Comparison of ENCODE assay signal across 13 cellular contexts in genomic region chr11:65554057-65554818, GRCh38. TPM values are rescaled to one million over a fixed set of nuclear protein-coding genes. Genes with fewer than 3 reads are reported as not detected.
DNase-seq lines count a peak whose midpoint lies in the region; FAIRE-seq and TF ChIP-seq lines count a peak whose summit lies in the region.
"Had no signal": no experiment of that assay in that cellular context is flagged by ENCODE, and none has a peak within 500 bp of the region (broad histone marks: within the 10 kb centered on the region; RNA-seq: fewer than 3 reads in every experiment).

No MANE protein-coding gene starts in this region.

- peak overlapping the region; percentile 77 for H3K4me3 Mint-ChIP-seq in Calu3 (ENCODE audit: low read depth, unreplicated experiment)
- H3K4me3 Mint-ChIP-seq in astrocyte (ENCODE audit: unreplicated experiment), result no peak overlapping the region
- H3K4me3 Mint-ChIP-seq in neural progenitor cell, result peak overlapping the region; percentile 28

- peaks cover 46% of the 10 kb centered on the region for H3K4me1 ChIP-seq in astrocyte (ENCODE audit: insufficient read depth, low read length)
- H3K4me1 ChIP-seq in neural progenitor cell, result peaks cover 29% of the 10 kb centered on the region

- peaks cover 74% of the 10 kb centered on the region for H3K36me3 Mint-ChIP-seq in Calu3 (ENCODE audit: insufficient read depth, unreplicated experiment)
- H3K36me3 Mint-ChIP-seq in astrocyte (ENCODE audit: low read depth, unreplicated experiment), result peaks cover 10% of the 10 kb centered on the region
- peaks cover 6% of the 10 kb centered on the region for H3K36me3 Mint-ChIP-seq in neural progenitor cell

- H4K20me1 ChIP-seq in astrocyte (ENCODE audit: insufficient read depth, low read length) (peaks cover 55% of the 10 kb centered on the region), neural progenitor cell (ENCODE audit: low read depth) (peaks cover 17% of the 10 kb centered on the region)

- H3K9ac ChIP-seq in astrocyte (ENCODE audit: low read length) (peak overlapping the region; percentile 32), neural progenitor cell (no peak overlapping the region)

- CTCF ChIA-PET in Calu3 (lab: Charles Lee), result interaction anchor here (0.5 kb wide), 1 partner anchor 62 kb away, joined by 3 read pairs; no protein-coding TSS in a partner anchor

- H3K27ac Mint-ChIP-seq in Calu3 (ENCODE audit: unreplicated experiment), result peak overlapping the region; percentile 85
- H3K27ac Mint-ChIP-seq in astrocyte (ENCODE audit: unreplicated experiment), result no peak overlapping the region
- H3K27ac Mint-ChIP-seq in neural progenitor cell, result peak overlapping the region; percentile 33

- peak overlapping the region; percentile 53 for H3K4me3 ChIP-seq in Jurkat, Clone E6-1 (ENCODE audit: low read length)
- H3K4me3 ChIP-seq in astrocyte (ENCODE audit: insufficient read depth, low read depth, low read length) (no peak overlapping the region), neural progenitor cell (peak overlapping the region; percentile 40)
- H3K4me3 ChIP-seq: coronary artery, MG63, skin epidermis had no signal

- H3K9me3 Mint-ChIP-seq in Calu3 (ENCODE audit: low read depth, unreplicated experiment) (no peaks in the 10 kb centered on the region), astrocyte (ENCODE audit: unreplicated experiment) (peaks cover 3% of the 10 kb centered on the region), neural progenitor cell (no peaks in the 10 kb centered on the region)

- H3K9me3 ChIP-seq in astrocyte (ENCODE audit: insufficient read depth, low read depth, low read length), result no peaks in the 10 kb centered on the region
- no peaks in the 10 kb centered on the region for H3K9me3 ChIP-seq in neural progenitor cell (ENCODE audit: low read depth)
- H3K9me3 ChIP-seq: MG63 had no signal

- DNase-seq in Calu3 (no peak), astrocyte (ENCODE audit: low read depth) (no peak), neural progenitor cell (ENCODE audit: low spot score) (no peak), NCI-H2196 (lab: John Stamatoyannopoulos, UW; ENCODE audit: unreplicated experiment) (no peak), 8988T (no peak), HuH-7.5 (ENCODE audit: low spot score) (no peak), G401 (ENCODE audit: low spot score) (no peak)
- peak; percentile 63 for DNase-seq in Jurkat, Clone E6-1 (ENCODE audit: low read depth, low spot score)
- DNase-seq: MG63, midbrain, NCI-H748 treated with DMSO at 0.1 percent for 48 hours had no signal

- H2AFZ ChIP-seq in astrocyte (ENCODE audit: low read depth, low read length) (no peak overlapping the region), neural progenitor cell (replicated peaks) (no peak overlapping the region)

- FAIRE-seq in astrocyte (lab: Jason Lieb, UNC), result no peak

- peak overlapping the region; percentile 94 for H3K4me2 ChIP-seq in astrocyte (ENCODE audit: low read length)
- peak overlapping the region; percentile 77 for H3K4me2 ChIP-seq in neural progenitor cell

- peaks cover 57% of the 10 kb centered on the region for H3K4me1 Mint-ChIP-seq in Calu3 (ENCODE audit: low read depth, unreplicated experiment)
- H3K4me1 Mint-ChIP-seq in astrocyte (ENCODE audit: low read depth, unreplicated experiment), result peaks cover 19% of the 10 kb centered on the region
- H3K4me1 Mint-ChIP-seq in neural progenitor cell, result peaks cover 50% of the 10 kb centered on the region

- no peaks in the 10 kb centered on the region for H3K27me3 ChIP-seq in astrocyte (ENCODE audit: insufficient read depth, low read length)
- H3K27me3 ChIP-seq in neural progenitor cell, result peaks cover 96% of the 10 kb centered on the region
- H3K27me3 ChIP-seq: MG63 had no signal

- in situ Hi-C loops in G401 (cut with HindIII; ENCODE audit: low sequenced_read_pairs), result no loop called here

- TF ChIP-seq CTCF in Calu3 (IDR thresholded peaks at IDR 0.05; ENCODE audit: unreplicated experiment) (no peak), astrocyte (IDR thresholded peaks at IDR 0.05; ENCODE audit: insufficient read depth, low read depth, low read length) (no peak), neural progenitor cell (IDR thresholded peaks at IDR 0.05) (no peak)

- no TSS peak for BruUV-seq in Calu3 (replicated peaks; lab: Mats Ljungman, UMichigan)

- H3K79me2 ChIP-seq in astrocyte (ENCODE audit: insufficient read depth, low read length) (peaks cover 37% of the 10 kb centered on the region), neural progenitor cell (ENCODE audit: low read depth) (no peaks in the 10 kb centered on the region)

- peaks cover 39% of the 10 kb centered on the region for H3F3A ChIP-seq in neural progenitor cell (ENCODE audit: low read depth)

- no peaks in the 10 kb centered on the region for H3K27me3 Mint-ChIP-seq in Calu3 (ENCODE audit: unreplicated experiment)
- peaks cover 22% of the 10 kb centered on the region for H3K27me3 Mint-ChIP-seq in astrocyte (ENCODE audit: low read depth, unreplicated experiment)
- H3K27me3 Mint-ChIP-seq in neural progenitor cell (ENCODE audit: insufficient read depth, low read depth), result peaks cover 27% of the 10 kb centered on the region

- H3K36me3 ChIP-seq in astrocyte (ENCODE audit: insufficient read depth, low read length) (peaks cover 11% of the 10 kb centered on the region), neural progenitor cell (no peaks in the 10 kb centered on the region)

- intact Hi-C loops in Calu3 (cut with micrococcal nuclease; ENCODE audit: unreplicated experiment), result no loop called here

- H3K27ac ChIP-seq in astrocyte (ENCODE audit: low read depth, low read length) (no peak overlapping the region), neural progenitor cell (no peak overlapping the region)

RNA-seq across cellular contexts. Expression of gene LTBP3, which starts 3.9 kb away (rescaled TPM):
- total RNA-seq in Calu3 (2022), result 166 and 169 TPM in 2 replicates
- polyA plus RNA-seq in Jurkat, Clone E6-1 (2012; ENCODE audit: insufficient read depth, insufficient read length), result 12.2 TPM
- 33.2 and 36.5 TPM in 2 replicates for total RNA-seq in astrocyte
- 1.2 and 6.1 TPM in 2 replicates for total RNA-seq in neural progenitor cell (ENCODE audit: low replicate concordance)
- 32.5 and 53.2 TPM in 2 replicates for total RNA-seq in G401 (2014; rRNA removed; shearing (Covaris generic))

RNA-seq across cellular contexts. Expression of gene ZNRD2, which starts 16.0 kb away (rescaled TPM):
- total RNA-seq in Calu3 (2022), result 40.7 and 45.3 TPM in 2 replicates
- 115 TPM for polyA plus RNA-seq in Jurkat, Clone E6-1 (2012; ENCODE audit: insufficient read depth, insufficient read length)
- 40.4 and 45.1 TPM in 2 replicates for total RNA-seq in astrocyte
- 15.5 and 34.0 TPM in 2 replicates for total RNA-seq in neural progenitor cell (ENCODE audit: low replicate concordance)
- 72.3 and 72.7 TPM in 2 replicates for total RNA-seq in G401 (2014; rRNA removed; shearing (Covaris generic))

RNA-seq across cellular contexts. Expression of gene FAM89B, which starts 18.1 kb away (rescaled TPM):
- total RNA-seq in Calu3 (2022) (29.8 and 30.6 TPM in 2 replicates), astrocyte (45.2 and 47.5 TPM in 2 replicates), neural progenitor cell (ENCODE audit: low replicate concordance) (11.7 and 27.8 TPM in 2 replicates)
- polyA plus RNA-seq in Jurkat, Clone E6-1 (2012; ENCODE audit: insufficient read depth, insufficient read length), result 51.2 TPM
- total RNA-seq in G401 (2014; rRNA removed; shearing (Covaris generic)), result 28.1 and 58.6 TPM in 2 replicates

RNA-seq across cellular contexts. Expression of gene EHBP1L1, which starts 21.6 kb away (rescaled TPM):
- 73.7 and 81.0 TPM in 2 replicates for total RNA-seq in Calu3 (2022)
- polyA plus RNA-seq in Jurkat, Clone E6-1 (2012; ENCODE audit: insufficient read depth, insufficient read length), result 37.5 TPM
- 9.4 and 10.1 TPM in 2 replicates for total RNA-seq in astrocyte
- total RNA-seq in neural progenitor cell (ENCODE audit: low replicate concordance), result 4.7 and 5.1 TPM in 2 replicates
- total RNA-seq in G401 (2014; rRNA removed; shearing (Covaris generic)), result 8.7 and 16.5 TPM in 2 replicates

RNA-seq across cellular contexts. Expression of gene SCYL1, which starts 29.4 kb away (rescaled TPM):
- 47.8 and 53.6 TPM in 2 replicates for total RNA-seq in Calu3 (2022)
- 69.4 TPM for polyA plus RNA-seq in Jurkat, Clone E6-1 (2012; ENCODE audit: insufficient read depth, insufficient read length)
- 106 and 128 TPM in 2 replicates for total RNA-seq in astrocyte
- 16.9 and 45.2 TPM in 2 replicates for total RNA-seq in neural progenitor cell (ENCODE audit: low replicate concordance)
- total RNA-seq in G401 (2014; rRNA removed; shearing (Covaris generic)), result 77.6 and 80.4 TPM in 2 replicates
